19 cellular contexts compared by ENCODE assay signal in the genomic region with DNA sequence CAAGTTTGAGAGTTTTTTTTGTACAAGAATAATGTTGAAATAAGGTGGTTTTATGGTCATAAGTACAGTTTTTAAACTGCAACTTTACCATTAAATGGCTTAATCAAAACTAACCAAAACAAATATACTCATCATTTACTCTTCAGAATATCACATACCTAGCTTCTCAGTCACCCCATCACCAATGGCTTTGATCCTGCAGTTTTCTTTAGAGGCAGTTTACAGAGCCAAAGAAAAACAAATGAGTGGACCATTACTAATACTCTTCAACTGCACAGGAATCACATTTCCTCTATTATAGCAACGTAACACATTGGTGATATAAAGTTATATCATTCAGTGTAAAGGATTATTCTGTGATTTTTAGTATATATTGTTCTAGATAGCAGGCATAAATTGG.
A peak's percentile ranks its signal among the peaks of the same experiment; 100 is the strongest.
DNase-seq lines count a peak whose midpoint lies in the region; ATAC-seq and TF ChIP-seq lines count a peak whose summit lies in the region.
"Had no signal": no experiment of that assay in that cellular context is flagged by ENCODE, and none has a peak within 500 bp of the region (broad histone marks: within the 10 kb centered on the region; RNA-seq: fewer than 3 reads in every experiment).

No MANE protein-coding gene starts in this region.

- peak overlapping the region; percentile 21 for H3K27ac Mint-ChIP-seq in MCF 10A (ENCODE audit: low read depth, unreplicated experiment)

- POLR2A ChIA-PET in MCF 10A (lab: Yijun Ruan, JAX): no interaction called here

- H3K4me2 ChIP-seq in GM23248 (ENCODE audit: unreplicated experiment): no peak overlapping the region

- CTCF ChIA-PET in MCF 10A (lab: Yijun Ruan, JAX): no interaction called here

- ATAC-seq in foreskin keratinocyte (peak; percentile 26), GM18502 (IDR thresholded peaks at IDR 0.05; ENCODE audit: poor library complexity, unreplicated experiment) (no peak), HG03025 (IDR thresholded peaks at IDR 0.05; ENCODE audit: low FRiP score, unreplicated experiment) (no peak)
- ATAC-seq: GM12878, K562 had no signal

- H3K27ac ChIP-seq in breast epithelium (no peak overlapping the region), foreskin keratinocyte (no peak overlapping the region), GM23248 (no peak overlapping the region)
- H3K27ac ChIP-seq: SJSA1 had no signal

- H3K36me3 ChIP-seq in breast epithelium (no peaks in the 10 kb centered on the region), GM23248 (ENCODE audit: low read depth) (no peaks in the 10 kb centered on the region)
- H3K36me3 ChIP-seq: SJSA1 had no signal

- H3F3A ChIP-seq in GM23248 (ENCODE audit: insufficient read depth): no peaks in the 10 kb centered on the region

- H3K9me3 ChIP-seq in breast epithelium: no peaks in the 10 kb centered on the region
- no peaks in the 10 kb centered on the region for H3K9me3 ChIP-seq in GM23248 (ENCODE audit: low read depth)

- no peak overlapping the region for H2AFZ ChIP-seq in GM23248

- no TSS peak for BruUV-seq in MCF 10A (replicated peaks; lab: Mats Ljungman, UMichigan)

- in situ Hi-C loops in GM23248 (cut with MboI): no loop called here

- H3K27me3 ChIP-seq in breast epithelium (no peaks in the 10 kb centered on the region), foreskin keratinocyte (no peaks in the 10 kb centered on the region), GM23248 (replicated peaks; ENCODE audit: insufficient read depth) (no peaks in the 10 kb centered on the region)
- H3K27me3 ChIP-seq: SJSA1 had no signal

- H3K79me2 ChIP-seq in GM23248 (ENCODE audit: insufficient read depth): no peaks in the 10 kb centered on the region

- H3K9ac ChIP-seq in GM23248: no peak overlapping the region

- TF ChIP-seq POLR2A in breast epithelium (IDR thresholded peaks at IDR 0.05): no peak

- TF ChIP-seq CTCF in MCF 10A (IDR thresholded peaks at IDR 0.05; ENCODE audit: unreplicated experiment) (no peak), breast epithelium (IDR thresholded peaks at IDR 0.05) (no peak), foreskin keratinocyte (conservative IDR thresholded peaks at IDR 0.05) (no peak)

- no peaks in the 10 kb centered on the region for H3K4me1 ChIP-seq in breast epithelium
- no peaks in the 10 kb centered on the region for H3K4me1 ChIP-seq in foreskin keratinocyte
- H3K4me1 ChIP-seq in GM23248 (ENCODE audit: insufficient read depth): no peaks in the 10 kb centered on the region
- H3K4me1 ChIP-seq: SJSA1 had no signal

- H3K4me3 Mint-ChIP-seq in MCF 10A (ENCODE audit: unreplicated experiment): no peak overlapping the region

- intact Hi-C loops in MCF 10A (cut with micrococcal nuclease) (no loop called here), breast epithelium (cut with DNase I; ENCODE audit: low total_unique reads) (no loop called here)

- peaks cover 16% of the 10 kb centered on the region for H3K4me1 Mint-ChIP-seq in MCF 10A (ENCODE audit: insufficient read depth, unreplicated experiment)

- DNase-seq in MCF 10A (ENCODE audit: unreplicated experiment) (peak; percentile 39), breast epithelium (ENCODE audit: low spot score in 2 of 2) (no peak), astrocyte of the hippocampus (ENCODE audit: low read depth, low spot score) (peak; percentile 39), foreskin keratinocyte (peak; percentile 22 to 66), GM23248 (no peak), NCI-H510A treated with DMSO at 0.1 percent for 48 hours (lab: John Stamatoyannopoulos, UW) (no peak)
- DNase-seq: 8988T, C1 segment of cervical spinal cord, HCEC 1CT, MM.1S, NCI-H1417, NCI-H2029, NCI-H510A, RPMI8226 had no signal

- no peaks in the 10 kb centered on the region for H3K36me3 Mint-ChIP-seq in MCF 10A (ENCODE audit: insufficient read depth, unreplicated experiment)

- no peaks in the 10 kb centered on the region for H3K27me3 Mint-ChIP-seq in MCF 10A (ENCODE audit: insufficient read depth, unreplicated experiment)

- H4K20me1 ChIP-seq in GM23248 (ENCODE audit: insufficient read depth): no peaks in the 10 kb centered on the region

- H3K4me3 ChIP-seq in breast epithelium (no peak overlapping the region), GM23248 (no peak overlapping the region)
- H3K4me3 ChIP-seq: GM12878, K562, SJSA1 had no signal

- no peaks in the 10 kb centered on the region for H3K9me3 Mint-ChIP-seq in MCF 10A (ENCODE audit: unreplicated experiment)

- no peaks in the 10 kb centered on the region for H3K9me2 ChIP-seq in GM23248 (ENCODE audit: insufficient read depth)

- 0 to 3% methylated on average over 1 of the region's 1 CpG for WGBS in GM23248 (ENCODE audit: low coverage in 1 of 2, low lambda C conversion rate in 2 of 2, missing lambda C conversion rate in 2 of 2), 2 experiments

Comparison
In these comparisons a context has a peak if more than half of its experiments do, and no peak if none do; other contexts are left out.
1. DNase-seq: peak in MCF 10A (single experiment), astrocyte of the hippocampus (single experiment) and foreskin keratinocyte (2 of 2); none in breast epithelium (0 of 2), GM23248 (single experiment) and NCI-H510A treated with DMSO at 0.1 percent for 48 hours (single experiment).